In the genomic region with DNA sequence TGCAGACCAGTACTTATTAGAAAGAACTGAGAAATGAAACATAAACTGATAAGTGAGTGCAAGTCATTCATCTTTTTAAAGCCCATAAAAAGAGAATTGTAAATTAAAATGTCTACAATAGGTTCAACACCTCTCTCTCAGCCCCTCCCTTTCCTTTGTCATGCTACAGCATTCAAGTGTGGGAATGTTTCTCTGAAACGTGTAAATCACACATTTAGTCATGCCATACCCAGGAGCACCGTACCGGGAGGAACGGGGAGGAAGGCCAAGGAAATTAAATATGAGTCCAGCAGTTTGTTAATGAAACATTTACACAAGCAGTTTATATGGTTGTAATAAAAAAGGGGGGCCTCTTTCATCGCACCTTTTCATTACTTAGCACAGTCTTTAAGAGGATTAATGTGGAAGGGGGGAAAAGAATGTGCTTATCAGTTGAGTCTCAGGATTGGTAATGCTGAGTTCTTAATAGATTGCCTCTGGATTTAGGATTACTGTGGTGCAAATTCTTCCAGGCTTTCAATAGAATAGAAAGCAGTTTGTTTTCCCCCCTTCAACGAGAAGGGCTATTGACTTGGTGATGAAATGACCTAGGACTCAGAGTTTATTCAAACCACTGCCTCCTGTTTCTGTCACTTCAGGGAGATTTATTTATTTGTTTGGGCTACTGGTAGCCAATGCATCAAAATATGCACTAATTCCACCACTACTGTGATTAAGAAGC, we compare ENCODE assay signal across 11 cellular contexts.
DNase-seq lines count a peak whose midpoint lies in the region; ATAC-seq and TF ChIP-seq lines count a peak whose summit lies in the region.
"Had no signal": no experiment of that assay in that cellular context is flagged by ENCODE, and none has a peak within 500 bp of the region (broad histone marks: within the 10 kb centered on the region; RNA-seq: fewer than 3 reads in every experiment).

No MANE protein-coding gene starts in this region.

- no peaks in the 10 kb centered on the region for H3K9me3 ChIP-seq in A673 (ENCODE audit: low read depth, low read length, poor library complexity, severe bottlenecking)

- no peak for TF ChIP-seq CTCF in dorsolateral prefrontal cortex (IDR thresholded peaks at IDR 0.05 in 54 of 56, conservative IDR thresholded peaks at IDR 0.05 in 2 of 56; ENCODE audit: low read depth in 1 of 56, partially characterized antibody in 56 of 56)
- no peak for TF ChIP-seq CTCF in retinal pigment epithelial cell (conservative IDR thresholded peaks at IDR 0.05; ENCODE audit: low read depth, low read length)
- TF ChIP-seq CTCF in A673 (conservative IDR thresholded peaks at IDR 0.05; ENCODE audit: low read depth, low read length) = no peak

- no peaks in the 10 kb centered on the region for H3K36me3 ChIP-seq in A673 (ENCODE audit: insufficient read depth, low read length, poor library complexity, severe bottlenecking)

- no TSS peak for BruUV-seq in A673 (replicated peaks; lab: Mats Ljungman, UMichigan)

- no peaks in the 10 kb centered on the region for H3K27me3 ChIP-seq in dorsolateral prefrontal cortex
- no peaks in the 10 kb centered on the region for H3K27me3 ChIP-seq in A673 (replicated peaks; ENCODE audit: insufficient read depth, low read depth, low read length, poor library complexity)

- POLR2A ChIA-PET in A673 (lab: Charles Lee; ENCODE audit: low non-redundant PET) = interaction anchor here (0.5 kb wide), 1 partner anchor 48 kb away, joined by 9 read pairs; no protein-coding TSS in a partner anchor

- peaks cover 8% of the 10 kb centered on the region for H3K4me1 ChIP-seq in A673 (ENCODE audit: insufficient read depth, low read length, poor library complexity, severe bottlenecking)

- H3K27ac ChIP-seq in dorsolateral prefrontal cortex = peak overlapping the region in 58 of 59 donors; percentile 60 to 96 (median 88)
- no peak overlapping the region for H3K27ac ChIP-seq in A673 (ENCODE audit: low read depth, low read length, poor library complexity, severe bottlenecking)

- peak; percentile 9 for ATAC-seq in GM19467 (IDR thresholded peaks at IDR 0.05; ENCODE audit: unreplicated experiment)
- ATAC-seq in HG03378 (IDR thresholded peaks at IDR 0.05; ENCODE audit: unreplicated experiment) = no peak

- intact Hi-C loops in dorsolateral prefrontal cortex (cut with DNase I) = loop anchor here (2.0 to 10.0 kb wide), 3 partner anchors 16 to 175 kb away; a partner anchor contains a TSS
- intact Hi-C loops in A673 (cut with micrococcal nuclease; ENCODE audit: unreplicated experiment) = no loop called here

- DNase-seq in NCI-H2029 (lab: John Stamatoyannopoulos, UW) (peak; percentile 14), dorsolateral prefrontal cortex (no peak), retinal pigment epithelial cell (ENCODE audit: low read depth) (peak; percentile 96), A673 (ENCODE audit: low spot score) (no peak), SIG-M5 treated with dmso at 0.1 percent for 504 hours (lab: John Stamatoyannopoulos, UW; ENCODE audit: unreplicated experiment) (no peak)
- DNase-seq: activated T-cell treated with anti-CD3 and anti-CD28 coated beads for 4 hours, amniotic stem cell, KBM-7, right cardiac atrium had no signal

- peak overlapping the region in 1 of 59 donors; percentile 12 for H3K4me3 ChIP-seq in dorsolateral prefrontal cortex
- no peak overlapping the region for H3K4me3 ChIP-seq in retinal pigment epithelial cell (ENCODE audit: low read length)
- no peak overlapping the region for H3K4me3 ChIP-seq in A673 (ENCODE audit: low read depth, low read length, poor library complexity, severe bottlenecking)

- CTCF ChIA-PET in A673 (lab: Charles Lee) = interaction anchor here (0.6 kb wide), 1 partner anchor 395 kb away, joined by 4 read pairs; no protein-coding TSS in a partner anchor

Comparison
In these comparisons a context has a peak if more than half of its experiments do, and no peak if none do; other contexts are left out.
1. DNase-seq: peak in NCI-H2029 (single experiment) and retinal pigment epithelial cell (single experiment); none in dorsolateral prefrontal cortex (0 of 10), A673 (single experiment) and SIG-M5 treated with dmso at 0.1 percent for 504 hours (single experiment).